15 cellular contexts compared by ENCODE assay signal in the genomic region with DNA sequence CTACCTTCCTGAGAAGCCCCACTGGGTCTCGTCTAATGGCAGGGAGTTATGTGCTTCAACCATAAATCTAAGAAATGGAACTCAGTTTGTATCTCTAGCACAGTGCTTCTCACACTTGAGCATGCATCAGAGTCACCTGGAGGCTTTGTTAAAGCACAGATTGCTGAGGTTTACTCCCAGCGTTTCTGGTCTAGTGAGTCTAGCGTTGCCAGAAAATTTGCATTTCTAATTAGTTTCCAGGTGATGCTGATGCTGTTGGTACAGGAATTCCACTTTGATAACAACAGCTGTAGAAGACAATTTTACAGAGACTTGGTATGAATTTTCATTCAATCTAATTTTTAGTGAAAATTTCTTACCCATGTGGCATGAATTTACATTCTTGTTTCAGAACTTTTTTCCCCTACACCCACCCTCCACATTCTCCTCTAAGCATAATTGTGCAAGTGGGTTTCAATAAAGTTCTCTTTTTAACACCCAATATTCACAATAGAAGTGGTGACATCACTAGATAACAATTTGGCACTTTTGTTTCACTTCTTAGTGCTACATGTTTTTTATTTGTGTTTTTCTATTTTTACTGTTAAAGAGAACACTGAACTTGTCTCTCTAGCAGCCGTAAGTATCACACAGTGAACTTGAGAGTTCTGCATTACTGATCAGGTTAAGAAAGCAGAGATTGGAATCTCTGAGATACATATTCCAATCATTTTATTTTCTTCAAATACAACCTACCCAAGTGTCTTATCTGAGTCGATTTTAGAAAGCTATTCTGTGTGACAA. TPM values are rescaled to one million over a fixed set of nuclear protein-coding genes. Genes with fewer than 3 reads are reported as not detected.
DNase-seq lines count a peak whose midpoint lies in the region; ATAC-seq, FAIRE-seq and TF ChIP-seq lines count a peak whose summit lies in the region.
"Had no signal": no experiment of that assay in that cellular context is flagged by ENCODE, and none has a peak within 500 bp of the region (broad histone marks: within the 10 kb centered on the region; RNA-seq: fewer than 3 reads in every experiment).

No MANE protein-coding gene starts in this region.

- H3K4me3 ChIP-seq in endothelial cell of umbilical vein (replicated peaks in 1 of 3; ENCODE audit: insufficient read depth in 1 of 3, low read depth in 1 of 3, low read length in 3 of 3) (no peak overlapping the region), right cardiac atrium (ENCODE audit: low read length) (no peak overlapping the region)
- H3K4me3 ChIP-seq: SJSA1, suprapubic skin had no signal

- H3K36me3 ChIP-seq in endothelial cell of umbilical vein (ENCODE audit: control insufficient read depth in 2 of 2, extremely low read depth in 1 of 2, insufficient read depth in 2 of 2, low read length in 2 of 2), result no peaks in the 10 kb centered on the region
- H3K36me3 ChIP-seq: SJSA1, suprapubic skin had no signal

- H3K27me3 ChIP-seq in endothelial cell of umbilical vein (ENCODE audit: control insufficient read depth in 2 of 2, insufficient read depth in 2 of 2, low read length in 2 of 2) (peaks cover 56 to 90% of the 10 kb centered on the region in 2 experiments), right cardiac atrium (ENCODE audit: control insufficient read depth, insufficient read depth) (no peaks in the 10 kb centered on the region)
- H3K27me3 ChIP-seq: SJSA1, suprapubic skin had no signal

- POLR2A ChIA-PET in endothelial cell of umbilical vein (lab: Charles Lee), result no interaction called here

- no peak for TF ChIP-seq POLR2A in endothelial cell of umbilical vein (IDR thresholded peaks at IDR 0.05; ENCODE audit: low read depth, low read length)

- no peak for TF ChIP-seq CTCF in endothelial cell of umbilical vein (IDR thresholded peaks at IDR 0.05; ENCODE audit: extremely low read depth in 1 of 2, insufficient read depth in 1 of 2, low read depth in 1 of 2, low read length in 2 of 2)
- TF ChIP-seq CTCF in natural killer cell (IDR thresholded peaks at IDR 0.05), result no peak

- peak; percentile 36 for ATAC-seq in GM18858 (IDR thresholded peaks at IDR 0.05; ENCODE audit: unreplicated experiment)
- ATAC-seq in GM21447 (IDR thresholded peaks at IDR 0.05; ENCODE audit: unreplicated experiment), result peak; percentile 52
- ATAC-seq in HG03159 (IDR thresholded peaks at IDR 0.05; ENCODE audit: unreplicated experiment), result peak; percentile 36
- no peak for ATAC-seq in activated T-helper 17 cell treated with anti-CD3 and anti-CD28 coated beads, Interleukin-2, amount 50 U/mL, for 72 hours (replicated peaks)
- ATAC-seq in right cardiac atrium, result no peak
- ATAC-seq in natural killer cell, result no peak
- ATAC-seq: CD8-positive, alpha-beta T cell had no signal

- no peaks in the 10 kb centered on the region for H4K20me1 ChIP-seq in endothelial cell of umbilical vein (replicated peaks; ENCODE audit: control insufficient read depth, extremely low read depth, insufficient read depth, low read length)

- no TSS peak for BruUV-seq in endothelial cell of umbilical vein (replicated peaks; lab: Mats Ljungman, UMichigan)

- H3K9me3 Mint-ChIP-seq in activated T-helper 17 cell treated with anti-CD3 and anti-CD28 coated beads, Interleukin-2, amount 50 U/mL, for 72 hours, result no peaks in the 10 kb centered on the region
- peaks cover 0 to 2% of the 10 kb centered on the region in 2 donors for H3K9me3 Mint-ChIP-seq in natural killer cell
- H3K9me3 Mint-ChIP-seq: activated naive CD4-positive, alpha-beta T cell treated with anti-CD3 and anti-CD28 coated beads for 36 hours; CD8-positive, alpha-beta T cell had no signal

- intact Hi-C loops in endothelial cell of umbilical vein (cut with micrococcal nuclease) (no loop called here), right cardiac atrium (cut with DNase I) (no loop called here), natural killer cell (cut with micrococcal nuclease) (no loop called here)

- H3K79me2 ChIP-seq in endothelial cell of umbilical vein (ENCODE audit: control insufficient read depth, insufficient read depth, low read length), result no peaks in the 10 kb centered on the region
- H3K79me2 ChIP-seq: parathyroid adenoma had no signal

- H3K4me1 ChIP-seq in endothelial cell of umbilical vein (ENCODE audit: control insufficient read depth, extremely low read depth, insufficient read depth, low read length) (no peaks in the 10 kb centered on the region), right cardiac atrium (ENCODE audit: control insufficient read depth, insufficient read depth, low read length) (peaks cover 2% of the 10 kb centered on the region)
- H3K4me1 ChIP-seq: parathyroid adenoma, SJSA1, suprapubic skin had no signal

- no peak overlapping the region for H2AFZ ChIP-seq in endothelial cell of umbilical vein (ENCODE audit: low read depth, low read length)
- H2AFZ ChIP-seq: parathyroid adenoma had no signal

- H3K4me3 Mint-ChIP-seq in activated T-helper 17 cell treated with anti-CD3 and anti-CD28 coated beads, Interleukin-2, amount 50 U/mL, for 72 hours, result no peak overlapping the region
- H3K4me3 Mint-ChIP-seq in natural killer cell, result no peak overlapping the region
- H3K4me3 Mint-ChIP-seq: activated naive CD4-positive, alpha-beta T cell treated with anti-CD3 and anti-CD28 coated beads for 36 hours; CD8-positive, alpha-beta T cell had no signal

- H3K9ac ChIP-seq in endothelial cell of umbilical vein (replicated peaks; ENCODE audit: extremely low read depth, insufficient read depth, low read length), result no peak overlapping the region
- H3K9ac ChIP-seq: parathyroid adenoma had no signal

- no peaks in the 10 kb centered on the region for H3K9me3 ChIP-seq in endothelial cell of umbilical vein (replicated peaks; ENCODE audit: control insufficient read depth, insufficient read depth, low read length)
- no peaks in the 10 kb centered on the region for H3K9me3 ChIP-seq in right cardiac atrium (ENCODE audit: control insufficient read depth, low read length)
- H3K9me3 ChIP-seq: SJSA1, suprapubic skin had no signal

- no peaks in the 10 kb centered on the region for H3K36me3 Mint-ChIP-seq in activated T-helper 17 cell treated with anti-CD3 and anti-CD28 coated beads, Interleukin-2, amount 50 U/mL, for 72 hours (ENCODE audit: low read depth)
- H3K36me3 Mint-ChIP-seq in natural killer cell, result no peaks in the 10 kb centered on the region
- H3K36me3 Mint-ChIP-seq: CD8-positive, alpha-beta T cell had no signal

- H3K4me1 Mint-ChIP-seq in activated T-helper 17 cell treated with anti-CD3 and anti-CD28 coated beads, Interleukin-2, amount 50 U/mL, for 72 hours, result no peaks in the 10 kb centered on the region
- no peaks in the 10 kb centered on the region for H3K4me1 Mint-ChIP-seq in natural killer cell

- no peak for DNase-seq in endothelial cell of umbilical vein (ENCODE audit: low read depth, low spot score)
- DNase-seq in COLO829 (ENCODE audit: low spot score), result no peak
- DNase-seq in right cardiac atrium, result no peak
- DNase-seq in natural killer cell, result no peak
- DNase-seq: activated CD4-positive, alpha-beta T cell treated with anti-CD3 and anti-CD28 coated beads for 4 hours; activated naive CD4-positive, alpha-beta T cell treated with anti-CD3 and anti-CD28 coated beads for 36 hours; CD8-positive, alpha-beta T cell; NCI-H2029 treated with DMSO at 0.1 percent for 48 hours had no signal

- peaks cover 19% of the 10 kb centered on the region for H3K27me3 Mint-ChIP-seq in activated T-helper 17 cell treated with anti-CD3 and anti-CD28 coated beads, Interleukin-2, amount 50 U/mL, for 72 hours
- peaks cover 32 to 70% of the 10 kb centered on the region in 2 donors for H3K27me3 Mint-ChIP-seq in natural killer cell (ENCODE audit: low read depth in 2 of 2)

- H3K4me2 ChIP-seq in endothelial cell of umbilical vein (ENCODE audit: insufficient read depth, low read length), result no peak overlapping the region

- peak; percentile 70 for FAIRE-seq in endothelial cell of umbilical vein (lab: Jason Lieb, UNC)

- CTCF ChIA-PET in endothelial cell of umbilical vein (lab: Charles Lee), result interaction anchor here (1.0 to 2.7 kb wide), 2 partner anchors 11 to 12 kb away, joined by 3 to 9 read pairs; no protein-coding TSS in a partner anchor

- H3K27ac ChIP-seq in endothelial cell of umbilical vein (ENCODE audit: insufficient read depth, low read depth, low read length), result no peak overlapping the region
- no peak overlapping the region for H3K27ac ChIP-seq in right cardiac atrium (ENCODE audit: low read length)
- H3K27ac ChIP-seq: parathyroid adenoma, SJSA1, suprapubic skin had no signal

- no peaks in the 10 kb centered on the region for H3K9me1 ChIP-seq in endothelial cell of umbilical vein (replicated peaks; ENCODE audit: control insufficient read depth, extremely low read depth, insufficient read depth, low read length)

- H3K27ac Mint-ChIP-seq in activated T-helper 17 cell treated with anti-CD3 and anti-CD28 coated beads, Interleukin-2, amount 50 U/mL, for 72 hours, result no peak overlapping the region
- H3K27ac Mint-ChIP-seq in natural killer cell, result no peak overlapping the region
- H3K27ac Mint-ChIP-seq: activated naive CD4-positive, alpha-beta T cell treated with anti-CD3 and anti-CD28 coated beads for 36 hours; CD8-positive, alpha-beta T cell had no signal

- dilution Hi-C loops in endothelial cell of umbilical vein (cut with MboI; ENCODE audit: extremely low pct_ligation_motif_present, low sequenced_read_pairs), result no loop called here

- 59% methylated on average over 5 of the region's 5 CpGs for WGBS in right cardiac atrium

TF ChIP-seq in endothelial cell of umbilical vein, 7 proteins besides CTCF, POLR2A, EP300 and RAD21 (continues in another document):
- no peak for TF ChIP-seq MYC (IDR thresholded peaks at IDR 0.05; ENCODE audit: low read depth, low read length)
- no peak for TF ChIP-seq POLR2AphosphoS5 (IDR thresholded peaks at IDR 0.05; ENCODE audit: insufficient read depth, low read depth, low read length)
- TF ChIP-seq FOS (IDR thresholded peaks at IDR 0.05; ENCODE audit: borderline replicate concordance, insufficient read depth, low read length), result no peak
- TF ChIP-seq JUN (IDR thresholded peaks at IDR 0.05; ENCODE audit: borderline replicate concordance, insufficient read depth, insufficient read length, low read depth), result no peak
- no peak for TF ChIP-seq GATA2 (IDR thresholded peaks at IDR 0.05; ENCODE audit: insufficient read depth, insufficient read length, low read depth, low read length)

RNA-seq across cellular contexts. Expression of gene BET1, which starts 48.4 kb away (rescaled TPM):
- total RNA-seq in endothelial cell of umbilical vein (23.9 and 28.4 TPM in 2 replicates), right cardiac atrium (10 to 100 TPM; 13.5 to 17.9 (median 15.8) TPM), natural killer cell (10 to 100 TPM; 13.1 to 14.0 (median 13.9) TPM)
- polyA plus RNA-seq in endothelial cell of umbilical vein (14.8 and 21.9 TPM in 2 replicates), right cardiac atrium (19.1 TPM)
- polyA plus RNA-seq in endothelial cell of umbilical vein (2011; cell fraction: cytosol; rRNA removed), result 22.8 and 23.2 TPM in 2 replicates
- polyA plus RNA-seq in endothelial cell of umbilical vein (2011; cell fraction: nucleus; rRNA removed), result 18.6 and 18.9 TPM in 2 replicates
- 22.0 and 25.9 TPM in 2 replicates for polyA plus RNA-seq in endothelial cell of umbilical vein (2012)
- polyA minus RNA-seq in endothelial cell of umbilical vein, result 12.4 and 13.1 TPM in 2 replicates
- 9.6 TPM for polyA minus RNA-seq in endothelial cell of umbilical vein (2011; cell fraction: cytosol; rRNA and poly(A)+ RNA removed)
- polyA minus RNA-seq in endothelial cell of umbilical vein (2011; cell fraction: nucleus; rRNA and poly(A)+ RNA removed), result 15.3 and 21.1 TPM in 2 replicates
- 10 to 100 TPM; 17.9 to 22.6 TPM for total RNA-seq in activated T-helper 17 cell treated with anti-CD3 and anti-CD28 coated beads, Interleukin-2, amount 50 U/mL, for 72 hours

Comparison
In these comparisons a context has a peak if more than half of its experiments do, and no peak if none do; other contexts are left out.
1. ATAC-seq: peak in GM18858 (single experiment), GM21447 (single experiment) and HG03159 (single experiment); none in activated T-helper 17 cell treated with anti-CD3 and anti-CD28 coated beads, Interleukin-2, amount 50 U/mL, for 72 hours (single experiment), right cardiac atrium (0 of 2) and natural killer cell (0 of 3).